In genomic region chr5:77719666-77720363, GRCh38 we compare ENCODE assay signal across 22 cellular contexts. TPM values are rescaled to one million over a fixed set of nuclear protein-coding genes. Genes with fewer than 3 reads are reported as not detected.
DNase-seq lines count a peak whose midpoint lies in the region; ATAC-seq and TF ChIP-seq lines count a peak whose summit lies in the region.
"Had no signal": no experiment of that assay in that cellular context is flagged by ENCODE, and none has a peak within 500 bp of the region (broad histone marks: within the 10 kb centered on the region; RNA-seq: fewer than 3 reads in every experiment).

No MANE protein-coding gene starts in this region.

- H3K4me1 Mint-ChIP-seq in activated CD8-positive, alpha-beta T cell treated with anti-CD3 and anti-CD28 coated beads for 36 hours (ENCODE audit: low read depth), result peaks cover 29% of the 10 kb centered on the region
- peaks cover 7% of the 10 kb centered on the region for H3K4me1 Mint-ChIP-seq in activated CD8-positive, alpha-beta T cell treated with anti-CD3 and anti-CD28 coated beads, Interleukin-2, amount 10 ng/mL, durations not matched to agents 7 days and 5 days (ENCODE audit: low read depth)
- peaks cover 15% of the 10 kb centered on the region for H3K4me1 Mint-ChIP-seq in activated T-helper 1 cell treated with anti-CD3 and anti-CD28 coated beads, Interleukin-12 subunit alpha, Interleukin-12 subunit beta, Interleukin-2, Interleukin-4 antibody, amounts not matched to agents 30 ng/mL and 10 ng/mL and 1 ng/mL, durations not matched to agents 14 hours and 24 hours and 36 hours (ENCODE audit: low read depth)
- H3K4me1 Mint-ChIP-seq in stimulated activated effector memory CD8-positive, alpha-beta T cell treated with anti-CD3 and anti-CD28 coated beads, Interleukin-12 subunit alpha, Interleukin-12 subunit beta, amount 100 ng/mL, for 72 hours, result peaks cover 22% of the 10 kb centered on the region

- CTCF ChIA-PET in activated CD8-positive, alpha-beta T cell treated with anti-CD3 and anti-CD28 coated beads for 36 hours (lab: Charles Lee), result no interaction called here
- CTCF ChIA-PET in activated CD8-positive, alpha-beta T cell treated with anti-CD3 and anti-CD28 coated beads, Interleukin-2, amount 10 ng/mL, durations not matched to agents 7 days and 5 days (lab: Charles Lee), result no interaction called here

- H3K36me3 Mint-ChIP-seq in activated CD8-positive, alpha-beta T cell treated with anti-CD3 and anti-CD28 coated beads for 36 hours (ENCODE audit: low read depth), result peaks cover 13% of the 10 kb centered on the region
- peaks cover 8% of the 10 kb centered on the region for H3K36me3 Mint-ChIP-seq in activated CD8-positive, alpha-beta T cell treated with anti-CD3 and anti-CD28 coated beads, Interleukin-2, amount 10 ng/mL, durations not matched to agents 7 days and 5 days (ENCODE audit: low read depth)
- H3K36me3 Mint-ChIP-seq in activated T-helper 1 cell treated with anti-CD3 and anti-CD28 coated beads, Interleukin-12 subunit alpha, Interleukin-12 subunit beta, Interleukin-2, Interleukin-4 antibody, amounts not matched to agents 30 ng/mL and 10 ng/mL and 1 ng/mL, durations not matched to agents 14 hours and 24 hours and 36 hours (ENCODE audit: low read depth), result peaks cover 2% of the 10 kb centered on the region
- no peaks in the 10 kb centered on the region for H3K36me3 Mint-ChIP-seq in stimulated activated effector memory CD8-positive, alpha-beta T cell treated with anti-CD3 and anti-CD28 coated beads, Interleukin-12 subunit alpha, Interleukin-12 subunit beta, amount 100 ng/mL, for 72 hours

- intact Hi-C loops in activated CD8-positive, alpha-beta T cell treated with anti-CD3 and anti-CD28 coated beads for 36 hours (cut with micrococcal nuclease), result no loop called here
- intact Hi-C loops in activated T-helper 1 cell treated with anti-CD3 and anti-CD28 coated beads, Interleukin-12 subunit alpha, Interleukin-12 subunit beta, Interleukin-2, Interleukin-4 antibody, amounts not matched to agents 30 ng/mL and 10 ng/mL and 1 ng/mL, durations not matched to agents 14 hours and 24 hours and 36 hours (cut with micrococcal nuclease), result no loop called here
- intact Hi-C loops in lower leg skin (cut with DNase I; ENCODE audit: low total_unique reads), result no loop called here

- DNase-seq in activated CD8-positive, alpha-beta T cell treated with anti-CD3 and anti-CD28 coated beads for 36 hours, result no peak
- no peak for DNase-seq in activated CD8-positive, alpha-beta T cell treated with anti-CD3 and anti-CD28 coated beads, Interleukin-2, amount 10 ng/mL, durations not matched to agents 7 days and 5 days
- no peak for DNase-seq in activated T-helper 1 cell treated with anti-CD3 and anti-CD28 coated beads, Interleukin-12 subunit alpha, Interleukin-12 subunit beta, Interleukin-2, Interleukin-4 antibody, amounts not matched to agents 30 ng/mL and 10 ng/mL and 1 ng/mL, durations not matched to agents 14 hours and 24 hours and 36 hours (ENCODE audit: low spot score)
- no peak for DNase-seq in stimulated activated effector memory CD8-positive, alpha-beta T cell treated with anti-CD3 and anti-CD28 coated beads, Interleukin-12 subunit alpha, Interleukin-12 subunit beta, amount 100 ng/mL, for 72 hours (ENCODE audit: low spot score in 2 of 2)
- DNase-seq in anterior cingulate cortex (lab: John Stamatoyannopoulos, UW) (no peak), lower leg skin (ENCODE audit: low spot score in 2 of 2) (no peak), NCI-H1930 (lab: John Stamatoyannopoulos, UW) (no peak)
- DNase-seq: activated effector memory CD4-positive, alpha-beta T cell treated with Interleukin-2 at 50 U/mL for 16 hours; BE2C; brain microvascular endothelial cell; colonic mucosa; mammary epithelial cell; naive thymus-derived CD4-positive, alpha-beta T cell; NCI-H1105 treated with DMSO at 0.1 percent for 48 hours; NCI-H526 treated with DMSO at 0.1 percent for 48 hours; OCI-M1; spleen; stimulated activated CD4-positive, alpha-beta T cell treated with anti-CD3 and anti-CD28 coated beads, Interleukin-4, amount 100 ng/mL, for 1 hour; stomach; transverse colon had no signal

- no peak overlapping the region for H3K4me3 ChIP-seq in lower leg skin (ENCODE audit: low read depth, poor library complexity, severe bottlenecking)
- H3K4me3 ChIP-seq: A549, colonic mucosa, spleen, stomach, transverse colon had no signal

- H3K4me3 Mint-ChIP-seq in activated CD8-positive, alpha-beta T cell treated with anti-CD3 and anti-CD28 coated beads for 36 hours, result no peak overlapping the region
- H3K4me3 Mint-ChIP-seq in activated CD8-positive, alpha-beta T cell treated with anti-CD3 and anti-CD28 coated beads, Interleukin-2, amount 10 ng/mL, durations not matched to agents 7 days and 5 days, result no peak overlapping the region
- no peak overlapping the region for H3K4me3 Mint-ChIP-seq in activated T-helper 1 cell treated with anti-CD3 and anti-CD28 coated beads, Interleukin-12 subunit alpha, Interleukin-12 subunit beta, Interleukin-2, Interleukin-4 antibody, amounts not matched to agents 30 ng/mL and 10 ng/mL and 1 ng/mL, durations not matched to agents 14 hours and 24 hours and 36 hours
- peak overlapping the region; percentile 26 for H3K4me3 Mint-ChIP-seq in stimulated activated effector memory CD8-positive, alpha-beta T cell treated with anti-CD3 and anti-CD28 coated beads, Interleukin-12 subunit alpha, Interleukin-12 subunit beta, amount 100 ng/mL, for 72 hours

- POLR2A ChIA-PET in activated CD8-positive, alpha-beta T cell treated with anti-CD3 and anti-CD28 coated beads for 36 hours (lab: Charles Lee), result interaction anchor here (0.7 kb wide), 1 partner anchor 1766 kb away, joined by 3 read pairs; no protein-coding TSS in a partner anchor
- POLR2A ChIA-PET in activated CD8-positive, alpha-beta T cell treated with anti-CD3 and anti-CD28 coated beads, Interleukin-2, amount 10 ng/mL, durations not matched to agents 7 days and 5 days (lab: Charles Lee), result no interaction called here

- WGBS in lower leg skin, 2 donors, result 90 to 93% methylated on average over 3 of the region's 3 CpGs

- peak overlapping the region; percentile 66 for H3K27ac Mint-ChIP-seq in activated CD8-positive, alpha-beta T cell treated with anti-CD3 and anti-CD28 coated beads for 36 hours
- H3K27ac Mint-ChIP-seq in activated CD8-positive, alpha-beta T cell treated with anti-CD3 and anti-CD28 coated beads, Interleukin-2, amount 10 ng/mL, durations not matched to agents 7 days and 5 days, result no peak overlapping the region
- peak overlapping the region; percentile 29 for H3K27ac Mint-ChIP-seq in activated T-helper 1 cell treated with anti-CD3 and anti-CD28 coated beads, Interleukin-12 subunit alpha, Interleukin-12 subunit beta, Interleukin-2, Interleukin-4 antibody, amounts not matched to agents 30 ng/mL and 10 ng/mL and 1 ng/mL, durations not matched to agents 14 hours and 24 hours and 36 hours
- peak overlapping the region; percentile 85 for H3K27ac Mint-ChIP-seq in stimulated activated effector memory CD8-positive, alpha-beta T cell treated with anti-CD3 and anti-CD28 coated beads, Interleukin-12 subunit alpha, Interleukin-12 subunit beta, amount 100 ng/mL, for 72 hours

- no peak for TF ChIP-seq POLR2A in lower leg skin (IDR thresholded peaks at IDR 0.05)

- no peak for ATAC-seq in activated CD8-positive, alpha-beta T cell treated with anti-CD3 and anti-CD28 coated beads for 36 hours
- ATAC-seq in activated CD8-positive, alpha-beta T cell treated with anti-CD3 and anti-CD28 coated beads, Interleukin-2, amount 10 ng/mL, durations not matched to agents 7 days and 5 days, result no peak
- peak; percentile 57 for ATAC-seq in HG02870 (IDR thresholded peaks at IDR 0.05; ENCODE audit: unreplicated experiment)
- ATAC-seq in stimulated activated effector memory CD8-positive, alpha-beta T cell treated with anti-CD3 and anti-CD28 coated beads, Interleukin-12 subunit alpha, Interleukin-12 subunit beta, amount 100 ng/mL, for 72 hours, result peak; percentile 71
- ATAC-seq: A549; naive thymus-derived CD4-positive, alpha-beta T cell had no signal

- no peaks in the 10 kb centered on the region for H3K27me3 Mint-ChIP-seq in activated CD8-positive, alpha-beta T cell treated with anti-CD3 and anti-CD28 coated beads for 36 hours
- H3K27me3 Mint-ChIP-seq in activated CD8-positive, alpha-beta T cell treated with anti-CD3 and anti-CD28 coated beads, Interleukin-2, amount 10 ng/mL, durations not matched to agents 7 days and 5 days (ENCODE audit: low read depth), result no peaks in the 10 kb centered on the region
- H3K27me3 Mint-ChIP-seq in activated T-helper 1 cell treated with anti-CD3 and anti-CD28 coated beads, Interleukin-12 subunit alpha, Interleukin-12 subunit beta, Interleukin-2, Interleukin-4 antibody, amounts not matched to agents 30 ng/mL and 10 ng/mL and 1 ng/mL, durations not matched to agents 14 hours and 24 hours and 36 hours (ENCODE audit: insufficient read depth), result no peaks in the 10 kb centered on the region
- H3K27me3 Mint-ChIP-seq: naive thymus-derived CD4-positive, alpha-beta T cell had no signal

- H3K9me3 Mint-ChIP-seq in activated CD8-positive, alpha-beta T cell treated with anti-CD3 and anti-CD28 coated beads for 36 hours, result no peaks in the 10 kb centered on the region
- H3K9me3 Mint-ChIP-seq in activated CD8-positive, alpha-beta T cell treated with anti-CD3 and anti-CD28 coated beads, Interleukin-2, amount 10 ng/mL, durations not matched to agents 7 days and 5 days (ENCODE audit: insufficient read depth), result no peaks in the 10 kb centered on the region
- no peaks in the 10 kb centered on the region for H3K9me3 Mint-ChIP-seq in activated T-helper 1 cell treated with anti-CD3 and anti-CD28 coated beads, Interleukin-12 subunit alpha, Interleukin-12 subunit beta, Interleukin-2, Interleukin-4 antibody, amounts not matched to agents 30 ng/mL and 10 ng/mL and 1 ng/mL, durations not matched to agents 14 hours and 24 hours and 36 hours
- H3K9me3 Mint-ChIP-seq in stimulated activated effector memory CD8-positive, alpha-beta T cell treated with anti-CD3 and anti-CD28 coated beads, Interleukin-12 subunit alpha, Interleukin-12 subunit beta, amount 100 ng/mL, for 72 hours, result no peaks in the 10 kb centered on the region
- H3K9me3 Mint-ChIP-seq: naive thymus-derived CD4-positive, alpha-beta T cell had no signal

- TF ChIP-seq CTCF in activated CD8-positive, alpha-beta T cell treated with anti-CD3 and anti-CD28 coated beads for 36 hours (IDR thresholded peaks at IDR 0.05), result no peak
- no peak for TF ChIP-seq CTCF in lower leg skin (IDR thresholded peaks at IDR 0.05)

RNA-seq across cellular contexts. Expression of gene TBCA, which starts 56.3 kb away (rescaled TPM):
- total RNA-seq in activated CD8-positive, alpha-beta T cell treated with anti-CD3 and anti-CD28 coated beads for 36 hours, result 100 to 1,000 TPM; 192 to 196 TPM
- 100 to 1,000 TPM; 159 to 168 TPM for total RNA-seq in activated CD8-positive, alpha-beta T cell treated with anti-CD3 and anti-CD28 coated beads, Interleukin-2, amount 10 ng/mL, durations not matched to agents 7 days and 5 days
- 179 and 212 TPM in 2 replicates for total RNA-seq in activated T-helper 1 cell treated with anti-CD3 and anti-CD28 coated beads, Interleukin-12 subunit alpha, Interleukin-12 subunit beta, Interleukin-2, Interleukin-4 antibody, amounts not matched to agents 30 ng/mL and 10 ng/mL and 1 ng/mL, durations not matched to agents 14 hours and 24 hours and 36 hours
- 100 to 1,000 TPM in 2 of 4 donors, 10 to 100 TPM in 2; 93.7 to 130 (median 100) TPM for total RNA-seq in lower leg skin

Comparison
In these comparisons a context has a peak if more than half of its experiments do, and no peak if none do; other contexts are left out.
1. ATAC-seq: peak in HG02870 (single experiment) and stimulated activated effector memory CD8-positive, alpha-beta T cell treated with anti-CD3 and anti-CD28 coated beads, Interleukin-12 subunit alpha, Interleukin-12 subunit beta, amount 100 ng/mL, for 72 hours (single experiment); none in activated CD8-positive, alpha-beta T cell treated with anti-CD3 and anti-CD28 coated beads for 36 hours (single experiment) and activated CD8-positive, alpha-beta T cell treated with anti-CD3 and anti-CD28 coated beads, Interleukin-2, amount 10 ng/mL, durations not matched to agents 7 days and 5 days (single experiment).